In the genomic region with DNA sequence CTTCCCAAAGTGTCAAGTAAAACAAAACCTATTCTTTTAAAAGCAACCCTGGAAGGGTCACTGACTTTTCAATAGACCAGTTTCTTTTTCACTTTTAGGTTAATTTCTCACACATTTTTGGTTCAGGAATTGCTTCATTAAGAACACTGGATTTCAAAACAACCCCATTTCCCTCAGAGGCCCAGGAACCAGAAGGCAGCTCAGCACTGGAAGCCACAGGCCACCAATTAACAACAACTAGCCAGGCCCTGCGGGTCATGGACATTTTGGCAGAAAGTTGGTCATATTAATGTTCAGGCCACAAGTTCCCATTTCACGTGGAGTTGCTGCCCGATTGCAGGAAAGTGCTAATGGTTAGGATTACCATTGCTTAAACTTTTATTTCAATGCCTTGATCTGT, we compare ENCODE assay signal across 20 cellular contexts. TPM values are rescaled to one million over a fixed set of nuclear protein-coding genes. Genes with fewer than 3 reads are reported as not detected.
A peak's percentile ranks its signal among the peaks of the same experiment; 100 is the strongest.
DNase-seq lines count a peak whose midpoint lies in the region; ATAC-seq and TF ChIP-seq lines count a peak whose summit lies in the region.
"Had no signal": no experiment of that assay in that cellular context is flagged by ENCODE, and none has a peak within 500 bp of the region (broad histone marks: within the 10 kb centered on the region; RNA-seq: fewer than 3 reads in every experiment).

No MANE protein-coding gene starts in this region.

- no peak for DNase-seq in left ventricle myocardium inferior
- DNase-seq in Right ventricle myocardium inferior (ENCODE audit: missing footprints): no peak
- no peak for DNase-seq in SK-N-MC (ENCODE audit: low read depth, low spot score)
- DNase-seq in nephron progenitor cell: no peak
- DNase-seq in stimulated activated naive CD8-positive, alpha-beta T cell treated with anti-CD3 and anti-CD28 coated beads, Interleukin-15, amount 100 ng/mL, for 72 hours: no peak
- DNase-seq in NCI-H524 (lab: John Stamatoyannopoulos, UW): no peak
- DNase-seq: activated naive CD4-positive, alpha-beta T cell treated with anti-CD3 and anti-CD28 coated beads, Interleukin-2, amount 10 ng/mL, durations not matched to agents 7 days and 5 days; activated T-cell treated with anti-CD3 and anti-CD28 coated beads for 4 hours; CD8-positive, alpha-beta T cell; dorsolateral prefrontal cortex; head of caudate nucleus; NCI-H1694 treated with DMSO at 0.1 percent for 48 hours; NCI-H510A treated with DMSO at 0.1 percent for 48 hours; psoas muscle; stimulated activated naive B cell treated with anti-CD40 and anti-IgM and Interleukin-4, amounts not matched to agents 10 μg/mL and 1 μg/mL and 100 μg/mL, for 72 hours had no signal

- TF ChIP-seq EP300 in gastroesophageal sphincter (IDR thresholded peaks at IDR 0.05): no peak

- no peak for TF ChIP-seq POLR2A in gastroesophageal sphincter (IDR thresholded peaks at IDR 0.05)

- no peaks in the 10 kb centered on the region for H3K9me3 ChIP-seq in left ventricle myocardium inferior (replicated peaks)
- H3K9me3 ChIP-seq in SK-N-MC (ENCODE audit: low read depth, low read length): no peaks in the 10 kb centered on the region
- H3K9me3 ChIP-seq in gastroesophageal sphincter: no peaks in the 10 kb centered on the region
- H3K9me3 ChIP-seq: psoas muscle had no signal

- no peak overlapping the region for H3K4me3 ChIP-seq in left ventricle myocardium inferior
- peak overlapping the region; percentile 55 for H3K4me3 ChIP-seq in SK-N-MC
- H3K4me3 ChIP-seq in gastroesophageal sphincter: no peak overlapping the region
- H3K4me3 ChIP-seq: dorsolateral prefrontal cortex, GM23338, psoas muscle had no signal

- no peak overlapping the region for H3K4me3 Mint-ChIP-seq in nephron progenitor cell
- H3K4me3 Mint-ChIP-seq in stimulated activated naive CD8-positive, alpha-beta T cell treated with anti-CD3 and anti-CD28 coated beads, Interleukin-15, amount 100 ng/mL, for 72 hours: no peak overlapping the region
- H3K4me3 Mint-ChIP-seq: activated naive CD4-positive, alpha-beta T cell treated with anti-CD3 and anti-CD28 coated beads, Interleukin-2, amount 10 ng/mL, durations not matched to agents 7 days and 5 days; CD8-positive, alpha-beta T cell; GM23338; nephron; stimulated activated naive B cell treated with anti-CD40 and anti-IgM and Interleukin-4, amounts not matched to agents 10 μg/mL and 1 μg/mL and 100 μg/mL, for 72 hours had no signal

- no peaks in the 10 kb centered on the region for H3K9me3 Mint-ChIP-seq in nephron progenitor cell
- no peaks in the 10 kb centered on the region for H3K9me3 Mint-ChIP-seq in stimulated activated naive CD8-positive, alpha-beta T cell treated with anti-CD3 and anti-CD28 coated beads, Interleukin-15, amount 100 ng/mL, for 72 hours
- H3K9me3 Mint-ChIP-seq: activated naive CD4-positive, alpha-beta T cell treated with anti-CD3 and anti-CD28 coated beads, Interleukin-2, amount 10 ng/mL, durations not matched to agents 7 days and 5 days; CD8-positive, alpha-beta T cell; GM23338; nephron; stimulated activated naive B cell treated with anti-CD40 and anti-IgM and Interleukin-4, amounts not matched to agents 10 μg/mL and 1 μg/mL and 100 μg/mL, for 72 hours had no signal

- ATAC-seq in Right ventricle myocardium inferior: no peak
- ATAC-seq in gastroesophageal sphincter: no peak
- ATAC-seq in HG02852 (IDR thresholded peaks at IDR 0.05; ENCODE audit: unreplicated experiment): no peak
- ATAC-seq in stimulated activated naive CD8-positive, alpha-beta T cell treated with anti-CD3 and anti-CD28 coated beads, Interleukin-15, amount 100 ng/mL, for 72 hours: no peak
- ATAC-seq: CD8-positive, alpha-beta T cell; stimulated activated naive B cell treated with anti-CD40 and anti-IgM and Interleukin-4, amounts not matched to agents 10 μg/mL and 1 μg/mL and 100 μg/mL, for 72 hours had no signal

- peaks cover 35% of the 10 kb centered on the region for H3K27me3 Mint-ChIP-seq in nephron progenitor cell (ENCODE audit: low read depth, poor library complexity)
- H3K27me3 Mint-ChIP-seq in stimulated activated naive CD8-positive, alpha-beta T cell treated with anti-CD3 and anti-CD28 coated beads, Interleukin-15, amount 100 ng/mL, for 72 hours: peaks cover 32% of the 10 kb centered on the region

- H3K27ac Mint-ChIP-seq in nephron progenitor cell: no peak overlapping the region
- H3K27ac Mint-ChIP-seq in stimulated activated naive CD8-positive, alpha-beta T cell treated with anti-CD3 and anti-CD28 coated beads, Interleukin-15, amount 100 ng/mL, for 72 hours: no peak overlapping the region
- H3K27ac Mint-ChIP-seq: activated naive CD4-positive, alpha-beta T cell treated with anti-CD3 and anti-CD28 coated beads, Interleukin-2, amount 10 ng/mL, durations not matched to agents 7 days and 5 days; CD8-positive, alpha-beta T cell; GM23338; nephron; stimulated activated naive B cell treated with anti-CD40 and anti-IgM and Interleukin-4, amounts not matched to agents 10 μg/mL and 1 μg/mL and 100 μg/mL, for 72 hours had no signal

- no peak overlapping the region for H3K9ac ChIP-seq in SK-N-MC (ENCODE audit: insufficient read length)
- H3K9ac ChIP-seq: KMS-11 had no signal

- H3K27me3 ChIP-seq in left ventricle myocardium inferior (ENCODE audit: low read depth) (no peaks in the 10 kb centered on the region), gastroesophageal sphincter (no peaks in the 10 kb centered on the region)

- peak overlapping the region; percentile 2 for H3K27ac ChIP-seq in left ventricle myocardium inferior (replicated peaks)
- H3K27ac ChIP-seq in SK-N-MC: no peak overlapping the region; the same call in 1 of the 2 replicates
- peak overlapping the region in 3 of 4 donors; percentile 53 to 77 (median 66) for H3K27ac ChIP-seq in gastroesophageal sphincter
- H3K27ac ChIP-seq: dorsolateral prefrontal cortex, KMS-11, psoas muscle had no signal

- H3K4me1 ChIP-seq in left ventricle myocardium inferior: peaks cover 41% of the 10 kb centered on the region
- peaks cover 6 to 56% (median 14%) of the 10 kb centered on the region in 3 donors for H3K4me1 ChIP-seq in gastroesophageal sphincter
- H3K4me1 ChIP-seq: psoas muscle had no signal

- 40 to 68% methylated on average over 2 to 3 of the region's 3 CpGs for WGBS in gastroesophageal sphincter (ENCODE audit: low coverage in 1 of 2), 2 donors

- intact Hi-C loops in left ventricle myocardium inferior (cut with micrococcal nuclease): loop anchor here (5.0 kb wide), 1 partner anchor 68 kb away; no protein-coding TSS in a partner anchor
- intact Hi-C loops in Right ventricle myocardium inferior (cut with DNase I): loop anchor here (5.0 kb wide), 1 partner anchor 173 kb away; no protein-coding TSS in a partner anchor

- no peaks in the 10 kb centered on the region for H3K36me3 ChIP-seq in left ventricle myocardium inferior
- H3K36me3 ChIP-seq in SK-N-MC (ENCODE audit: insufficient read depth, low read length): no peaks in the 10 kb centered on the region
- H3K36me3 ChIP-seq in gastroesophageal sphincter: no peaks in the 10 kb centered on the region

- peaks cover 9% of the 10 kb centered on the region for H3K4me1 Mint-ChIP-seq in nephron progenitor cell
- H3K4me1 Mint-ChIP-seq in stimulated activated naive CD8-positive, alpha-beta T cell treated with anti-CD3 and anti-CD28 coated beads, Interleukin-15, amount 100 ng/mL, for 72 hours: peaks cover 15% of the 10 kb centered on the region

- H3K36me3 Mint-ChIP-seq in nephron progenitor cell (ENCODE audit: low read depth): no peaks in the 10 kb centered on the region
- H3K36me3 Mint-ChIP-seq: activated naive CD4-positive, alpha-beta T cell treated with anti-CD3 and anti-CD28 coated beads, Interleukin-2, amount 10 ng/mL, durations not matched to agents 7 days and 5 days; CD8-positive, alpha-beta T cell; stimulated activated naive B cell treated with anti-CD40 and anti-IgM and Interleukin-4, amounts not matched to agents 10 μg/mL and 1 μg/mL and 100 μg/mL, for 72 hours had no signal

- TF ChIP-seq CTCF in left ventricle myocardium inferior (IDR thresholded peaks at IDR 0.05; ENCODE audit: borderline replicate concordance): no peak
- TF ChIP-seq CTCF in gastroesophageal sphincter (IDR thresholded peaks at IDR 0.05): no peak
- TF ChIP-seq CTCF in nephron progenitor cell (IDR thresholded peaks at IDR 0.05): no peak

RNA-seq across cellular contexts. Expression of a gene that starts 39.8 kb away (rescaled TPM):
- total RNA-seq in left ventricle myocardium inferior: 117 TPM
- 151 TPM for total RNA-seq in Right ventricle myocardium inferior
- 100 to 1,000 TPM in 3 of 4 donors, 10 to 100 TPM in 1; 73.0 to 138 (median 128) TPM for total RNA-seq in gastroesophageal sphincter
- total RNA-seq: CD8-positive, alpha-beta T cell; GM23338 had no signal
